Comparison of ENCODE assay signal across 8 cellular contexts in the genomic region with DNA sequence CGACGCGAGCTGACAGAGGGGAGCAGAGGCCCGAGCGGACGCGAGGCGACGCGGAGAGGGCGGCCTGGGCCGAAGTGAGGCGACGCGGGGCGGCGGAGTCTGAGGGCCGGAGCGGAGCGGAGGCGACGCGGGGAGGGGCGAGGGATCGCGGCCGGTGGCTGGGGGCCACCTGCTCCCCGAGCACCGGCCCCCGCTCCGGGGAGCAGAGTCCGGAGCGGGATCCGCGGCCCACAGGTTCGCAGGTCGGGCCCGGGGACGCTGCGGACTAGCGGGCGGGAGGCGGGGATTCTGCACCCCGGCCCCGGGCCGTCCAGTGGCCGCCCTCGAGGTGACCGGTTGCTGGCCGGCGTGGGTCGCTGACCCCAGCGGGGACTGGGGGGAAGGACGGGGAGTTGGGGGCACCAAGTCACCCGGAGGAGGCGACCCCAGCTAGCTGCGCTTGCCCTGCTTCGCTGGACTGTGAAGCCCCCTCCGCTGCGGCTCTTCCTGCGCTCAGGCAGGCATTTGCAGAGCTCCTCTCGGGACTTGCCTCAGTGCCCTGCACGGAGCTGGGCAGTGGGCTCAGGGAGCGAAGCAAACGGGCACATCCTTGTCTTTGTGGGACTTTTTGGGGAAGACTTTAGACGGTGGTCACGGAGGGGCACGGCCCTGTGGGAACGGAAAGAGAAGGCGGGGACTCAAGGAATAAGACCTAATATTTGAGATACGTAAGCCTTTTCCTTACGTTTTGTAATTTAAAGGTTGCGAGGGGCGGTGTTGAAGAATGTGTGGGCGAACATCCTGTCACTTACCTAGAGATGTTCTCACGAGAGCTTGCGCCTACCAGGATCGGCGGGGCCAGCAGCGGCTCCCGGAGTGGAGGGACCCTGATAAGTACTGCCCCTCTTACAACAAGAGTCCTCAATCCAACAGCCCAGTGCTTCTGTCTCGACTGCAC. TPM values are rescaled to one million over a fixed set of nuclear protein-coding genes. Genes with fewer than 3 reads are reported as not detected.
DNase-seq lines count a peak whose midpoint lies in the region; ATAC-seq and TF ChIP-seq lines count a peak whose summit lies in the region.

No MANE protein-coding gene starts in this region.

- ATAC-seq in GM19372 (IDR thresholded peaks at IDR 0.05; ENCODE audit: low read depth, unreplicated experiment) (peak; percentile 1), HG02938 (IDR thresholded peaks at IDR 0.05; ENCODE audit: unreplicated experiment) (no peak)
- peak; percentile 16 to 45 for ATAC-seq in natural killer cell treated with Interleukin-12 subunit alpha and Interleukin-12 subunit beta and Interleukin-15 and Interleukin-18, amount 100 ng/mL, for 72 hours

- TF ChIP-seq POLR2A in esophagus muscularis mucosa (IDR thresholded peaks at IDR 0.05; ENCODE audit: low read depth), result no peak

- H3K4me3 Mint-ChIP-seq in natural killer cell treated with Interleukin-12 subunit alpha and Interleukin-12 subunit beta and Interleukin-15 and Interleukin-18, amount 100 ng/mL, for 72 hours, result peak overlapping the region; percentile 98
- H3K4me3 Mint-ChIP-seq in stimulated activated naive CD8-positive, alpha-beta T cell treated with anti-CD3 and anti-CD28 coated beads, Interleukin-15, Interleukin-2, amounts not matched to agents 100 ng/mL and 50 ng/mL, for 24 hours, result peak overlapping the region; percentile 99

- peak overlapping the region; percentile 93 to 97 (median 95) for H3K27ac ChIP-seq in esophagus muscularis mucosa (replicated peaks in 1 of 4)

- H3K4me3 ChIP-seq in esophagus muscularis mucosa, result peak overlapping the region; percentile 74 to 99 (median 83)

- intact Hi-C loops in esophagus muscularis mucosa (cut with DNase I), result loop anchor here (2.0 kb wide), 1 partner anchor 36 kb away; no protein-coding TSS in a partner anchor

- peaks cover 20% of the 10 kb centered on the region for H3K36me3 Mint-ChIP-seq in natural killer cell treated with Interleukin-12 subunit alpha and Interleukin-12 subunit beta and Interleukin-15 and Interleukin-18, amount 100 ng/mL, for 72 hours
- H3K36me3 Mint-ChIP-seq in stimulated activated naive CD8-positive, alpha-beta T cell treated with anti-CD3 and anti-CD28 coated beads, Interleukin-15, Interleukin-2, amounts not matched to agents 100 ng/mL and 50 ng/mL, for 24 hours (ENCODE audit: low read depth), result peaks cover 56% of the 10 kb centered on the region

- TF ChIP-seq CTCF in esophagus muscularis mucosa (IDR thresholded peaks at IDR 0.05), result peak in 1 of 3 experiments; percentile 3

- peak; percentile 45 to 47 for DNase-seq in AML-193 (lab: John Stamatoyannopoulos, UW)
- peak; percentile 25 to 61 for DNase-seq in NCI-H526 (lab: John Stamatoyannopoulos, UW)
- peak; percentile 46 for DNase-seq in activated T-cell treated with anti-CD3 and anti-CD28 coated beads for 24 hours (ENCODE audit: low read depth)
- no peak for DNase-seq in esophagus muscularis mucosa (ENCODE audit: extremely low spot score)
- peak; percentile 70 for DNase-seq in natural killer cell treated with Interleukin-12 subunit alpha and Interleukin-12 subunit beta and Interleukin-15 and Interleukin-18, amount 100 ng/mL, for 72 hours (ENCODE audit: low spot score)

- H3K9me3 ChIP-seq in esophagus muscularis mucosa, result no peaks in the 10 kb centered on the region

- H3K4me1 Mint-ChIP-seq in natural killer cell treated with Interleukin-12 subunit alpha and Interleukin-12 subunit beta and Interleukin-15 and Interleukin-18, amount 100 ng/mL, for 72 hours (ENCODE audit: low read depth in 2 of 2), result peaks cover 31 to 45% of the 10 kb centered on the region in 2 donors
- H3K4me1 Mint-ChIP-seq in stimulated activated naive CD8-positive, alpha-beta T cell treated with anti-CD3 and anti-CD28 coated beads, Interleukin-15, Interleukin-2, amounts not matched to agents 100 ng/mL and 50 ng/mL, for 24 hours (ENCODE audit: low read depth), result peaks cover 73% of the 10 kb centered on the region

- H3K27me3 ChIP-seq in esophagus muscularis mucosa, result no peaks in the 10 kb centered on the region

- no peaks in the 10 kb centered on the region for H3K9me3 Mint-ChIP-seq in natural killer cell treated with Interleukin-12 subunit alpha and Interleukin-12 subunit beta and Interleukin-15 and Interleukin-18, amount 100 ng/mL, for 72 hours
- no peaks in the 10 kb centered on the region for H3K9me3 Mint-ChIP-seq in stimulated activated naive CD8-positive, alpha-beta T cell treated with anti-CD3 and anti-CD28 coated beads, Interleukin-15, Interleukin-2, amounts not matched to agents 100 ng/mL and 50 ng/mL, for 24 hours

- WGBS in esophagus muscularis mucosa, result 4% methylated on average over 71 of the region's 82 CpGs

- peaks cover 15 to 42% (median 34%) of the 10 kb centered on the region in 4 donors for H3K4me1 ChIP-seq in esophagus muscularis mucosa

- no peaks in the 10 kb centered on the region for H3K27me3 Mint-ChIP-seq in natural killer cell treated with Interleukin-12 subunit alpha and Interleukin-12 subunit beta and Interleukin-15 and Interleukin-18, amount 100 ng/mL, for 72 hours
- no peaks in the 10 kb centered on the region for H3K27me3 Mint-ChIP-seq in stimulated activated naive CD8-positive, alpha-beta T cell treated with anti-CD3 and anti-CD28 coated beads, Interleukin-15, Interleukin-2, amounts not matched to agents 100 ng/mL and 50 ng/mL, for 24 hours

- peaks cover 19 to 39% (median 37%) of the 10 kb centered on the region in 4 donors for H3K36me3 ChIP-seq in esophagus muscularis mucosa

- no peak for TF ChIP-seq EP300 in esophagus muscularis mucosa (IDR thresholded peaks at IDR 0.05)

- H3K27ac Mint-ChIP-seq in natural killer cell treated with Interleukin-12 subunit alpha and Interleukin-12 subunit beta and Interleukin-15 and Interleukin-18, amount 100 ng/mL, for 72 hours, result peak overlapping the region; percentile 88 to 92
- peak overlapping the region; percentile 96 for H3K27ac Mint-ChIP-seq in stimulated activated naive CD8-positive, alpha-beta T cell treated with anti-CD3 and anti-CD28 coated beads, Interleukin-15, Interleukin-2, amounts not matched to agents 100 ng/mL and 50 ng/mL, for 24 hours

RNA-seq across cellular contexts. Expression of a gene that starts 0.6 kb away (rescaled TPM):
- 10 to 100 TPM; 24.5 to 39.3 (median 30.6) TPM for total RNA-seq in esophagus muscularis mucosa
- 10 to 100 TPM; 49.2 to 52.5 TPM for total RNA-seq in natural killer cell treated with Interleukin-12 subunit alpha and Interleukin-12 subunit beta and Interleukin-15 and Interleukin-18, amount 100 ng/mL, for 72 hours

RNA-seq across cellular contexts. Expression of a gene that starts 29.8 kb away (rescaled TPM):
- 10 to 100 TPM; 55.6 to 89.1 (median 70.4) TPM for total RNA-seq in esophagus muscularis mucosa
- total RNA-seq in natural killer cell treated with Interleukin-12 subunit alpha and Interleukin-12 subunit beta and Interleukin-15 and Interleukin-18, amount 100 ng/mL, for 72 hours, result 100 to 1,000 TPM; 203 to 236 TPM
